In genomic region chr9:4986291-4986690, GRCh38 we compare ENCODE assay signal across 8 cellular contexts. TPM values are rescaled to one million over a fixed set of nuclear protein-coding genes. Genes with fewer than 3 reads are reported as not detected.
DNase-seq lines count a peak whose midpoint lies in the region; ATAC-seq and TF ChIP-seq lines count a peak whose summit lies in the region.

No MANE protein-coding gene starts in this region.

- H3K4me1 Mint-ChIP-seq in chondrocyte (ENCODE audit: low read depth) (peaks cover 25% of the 10 kb centered on the region), natural killer cell (peaks cover 27 to 36% of the 10 kb centered on the region in 2 donors)

- H3K4me2 ChIP-seq in BLaER1 = peak overlapping the region; percentile 86

- DNase-seq in LNCaP clone FGC (ENCODE audit: low read depth) = no peak
- DNase-seq in chondrocyte (ENCODE audit: low spot score) = no peak
- no peak for DNase-seq in natural killer cell
- DNase-seq in stimulated activated CD4-positive, alpha-beta T cell treated with anti-CD3 and anti-CD28 coated beads, Interleukin-4, amount 100 ng/mL, for 1 hour = no peak
- no peak for DNase-seq in NCI-H345 (lab: John Stamatoyannopoulos, UW)
- DNase-seq in activated CD8-positive, alpha-beta memory T cell treated with anti-CD3 and anti-CD28 coated beads, Interleukin-2, amount 50 U/mL, for 4 hours = no peak

- H3K36me3 ChIP-seq in BLaER1 = no peaks in the 10 kb centered on the region

- peak overlapping the region; percentile 78 for H3K4me3 ChIP-seq in BLaER1
- H3K4me3 ChIP-seq in LNCaP clone FGC (ENCODE audit: low read depth, low read length) = peak overlapping the region; percentile 64

- ATAC-seq in natural killer cell (no peak), GM21619 (IDR thresholded peaks at IDR 0.05; ENCODE audit: unreplicated experiment) (no peak)

- H3K27ac ChIP-seq in BLaER1 = peak overlapping the region; percentile 82; the same call in 1 of the 2 replicates

- H3K4me1 ChIP-seq in BLaER1 = peaks cover 30% of the 10 kb centered on the region

- peak overlapping the region; percentile 87 for H3K9ac ChIP-seq in BLaER1

- no peaks in the 10 kb centered on the region for H3K27me3 ChIP-seq in BLaER1

- H3K27ac Mint-ChIP-seq in chondrocyte (ENCODE audit: unreplicated experiment) = peak overlapping the region; percentile 90
- peak overlapping the region; percentile 85 to 90 for H3K27ac Mint-ChIP-seq in natural killer cell

- peak overlapping the region; percentile 76 for H3K4me3 Mint-ChIP-seq in chondrocyte (ENCODE audit: unreplicated experiment)
- H3K4me3 Mint-ChIP-seq in natural killer cell = peak overlapping the region; percentile 98

- H3K9me3 Mint-ChIP-seq in chondrocyte (ENCODE audit: low read depth) (no peaks in the 10 kb centered on the region), natural killer cell (no peaks in the 10 kb centered on the region)

- peaks cover 5% of the 10 kb centered on the region; the same call in 1 of the 2 replicates for H4K20me1 ChIP-seq in BLaER1

- no peaks in the 10 kb centered on the region for H3K9me3 ChIP-seq in BLaER1

- intact Hi-C loops in natural killer cell (cut with micrococcal nuclease) = loop anchor here (5.0 to 10.0 kb wide), 3 partner anchors 321 to 639 kb away; partner anchors contain the start of genes PLGRKT, PLPP6, RIC1 and SPATA6L

- H3K36me3 Mint-ChIP-seq in chondrocyte (ENCODE audit: low read depth) (no peaks in the 10 kb centered on the region), natural killer cell (no peaks in the 10 kb centered on the region)

- H3K27me3 Mint-ChIP-seq in chondrocyte (ENCODE audit: low read depth) (no peaks in the 10 kb centered on the region), natural killer cell (ENCODE audit: low read depth in 2 of 2) (peaks cover 0 to 8% of the 10 kb centered on the region in 2 donors)

- TF ChIP-seq CTCF in LNCaP clone FGC (IDR thresholded peaks at IDR 0.05; ENCODE audit: control insufficient read depth, extremely low read depth, insufficient read depth) (no peak), chondrocyte (IDR thresholded peaks at IDR 0.05) (no peak), natural killer cell (IDR thresholded peaks at IDR 0.05) (no peak)

RNA-seq across cellular contexts. Expression of gene JAK2, which starts 1.2 kb away (rescaled TPM):
- total RNA-seq in chondrocyte (15.8 to 17.5 TPM (median 16.6 TPM) in 3 replicates), natural killer cell (10 to 100 TPM; 20.8 to 43.9 (median 30.0) TPM)
